In genomic region chr19:52601025-52601973, GRCh38 we compare ENCODE assay signal across 8 cellular contexts. TPM values are rescaled to one million over a fixed set of nuclear protein-coding genes. Genes with fewer than 3 reads are reported as not detected.
DNase-seq lines count a peak whose midpoint lies in the region; ATAC-seq and TF ChIP-seq lines count a peak whose summit lies in the region.

No MANE protein-coding gene starts in this region.

- TF ChIP-seq CTCF in WTC11 (IDR thresholded peaks at IDR 0.05): no peak
- TF ChIP-seq CTCF in cardiac fibroblast (IDR thresholded peaks at IDR 0.05; ENCODE audit: low read depth, low read length): peak; percentile 44
- TF ChIP-seq CTCF in spleen (IDR thresholded peaks at IDR 0.05 in 8 of 11, conservative IDR thresholded peaks at IDR 0.05 in 3 of 11): peak in 9 of 11 experiments; percentile 43 to 84 (median 64)

- H3K27me3 Mint-ChIP-seq in WTC11 (ENCODE audit: low read depth): no peaks in the 10 kb centered on the region; the same call in 1 of the 2 replicates

- H3K27me3 ChIP-seq in spleen (replicated peaks in 1 of 7): no peaks in the 10 kb centered on the region

- peaks cover 15% of the 10 kb centered on the region for H3K9me3 Mint-ChIP-seq in WTC11

- H3K4me3 ChIP-seq in cardiac fibroblast (replicated peaks in 1 of 2; ENCODE audit: low read depth in 2 of 2, low read length in 2 of 2): peak overlapping the region; percentile 55 to 65
- peak overlapping the region; percentile 64 to 86 (median 74) for H3K4me3 ChIP-seq in spleen

- peak overlapping the region; percentile 82 for H3K4me3 Mint-ChIP-seq in WTC11

- peaks cover 0 to 31% (median 19%) of the 10 kb centered on the region in 6 donors for H3K4me1 ChIP-seq in spleen

- CTCF ChIA-PET in WTC11 (lab: Charles Lee): interaction anchor here (0.8 to 3.0 kb wide), 10 partner anchors 10 to 258 kb away, joined by 3 to 10 read pairs (median 4); partner anchors contain the start of genes ZNF808, ZNF83 and ZNF880

- DNase-seq in A172 (ENCODE audit: low spot score): peak; percentile 72
- peak; percentile 41 for DNase-seq in NCI-H2107 treated with DMSO at 0.1 percent for 48 hours (lab: John Stamatoyannopoulos, UW; ENCODE audit: unreplicated experiment)
- DNase-seq in WTC11 (ENCODE audit: low spot score): peak; percentile 98
- peak; percentile 91 to 92 for DNase-seq in cardiac fibroblast (ENCODE audit: low read depth in 2 of 2)
- DNase-seq in islet precursor cell: peak; percentile 97
- peak; percentile 98 for DNase-seq in spleen

- H3K27ac Mint-ChIP-seq in WTC11: peak overlapping the region; percentile 49; the same call in 1 of the 2 replicates

- 0 to 1% (median 1%) methylated on average over 37 to 62 of the region's 62 CpGs for WGBS in spleen, 5 donors

- peak; percentile 69 for ATAC-seq in GM18519 (IDR thresholded peaks at IDR 0.05; ENCODE audit: low FRiP score, unreplicated experiment)
- peak; percentile 95 for ATAC-seq in HG03045 (IDR thresholded peaks at IDR 0.05; ENCODE audit: unreplicated experiment)
- ATAC-seq in WTC11: peak; percentile 94

- peaks cover 0 to 27% (median under 1%) of the 10 kb centered on the region in 6 donors for H3K36me3 ChIP-seq in spleen

- H3K27ac ChIP-seq in spleen: peak overlapping the region; percentile 32 to 87 (median 81)

- intact Hi-C loops in spleen (cut with DNase I; ENCODE audit: low total_unique reads): loop anchor here (5.0 to 10.0 kb wide), 2 partner anchors 36 to 94 kb away; partner anchors contain the start of gene ZNF83

- peaks cover 21% of the 10 kb centered on the region for H3K36me3 Mint-ChIP-seq in WTC11

- H3K4me1 Mint-ChIP-seq in WTC11: peaks cover 29% of the 10 kb centered on the region

- H3K9me3 ChIP-seq in spleen: peaks cover 0 to 46% (median 24%) of the 10 kb centered on the region in 8 donors

- POLR2A ChIA-PET in WTC11 (lab: Charles Lee): interaction anchor here (0.6 kb wide), 1 partner anchor 252 kb away, joined by 5 read pairs; no protein-coding TSS in a partner anchor

- no peak for TF ChIP-seq POLR2A in spleen (IDR thresholded peaks at IDR 0.05)

TF ChIP-seq in WTC11, 78 proteins besides CTCF, POLR2A, EP300 and RAD21 (continues in another document):
- TF ChIP-seq FOXJ3 (CRISPR knock-in tag; IDR thresholded peaks at IDR 0.05; ENCODE audit: borderline replicate concordance): no peak
- TF ChIP-seq MXD4 (CRISPR knock-in tag; IDR thresholded peaks at IDR 0.05; ENCODE audit: borderline replicate concordance): no peak
- TF ChIP-seq E2F4 (CRISPR knock-in tag; IDR thresholded peaks at IDR 0.05; ENCODE audit: borderline replicate concordance, low read depth): 0 out of 2 replicates have a peak, but pooled peaks have one; percentile 41
- 0 out of 2 replicates have a peak, but pooled peaks have one; percentile 23 for TF ChIP-seq ARID4B (CRISPR knock-in tag; IDR thresholded peaks at IDR 0.05; ENCODE audit: borderline replicate concordance)
- no peak for TF ChIP-seq FOXK1 (CRISPR knock-in tag; IDR thresholded peaks at IDR 0.05)
- TF ChIP-seq GRHL2 (CRISPR knock-in tag; IDR thresholded peaks at IDR 0.05; ENCODE audit: insufficient replicate concordance, severe bottlenecking): no peak
- TF ChIP-seq NR3C1 (CRISPR knock-in tag; conservative IDR thresholded peaks at IDR 0.05; ENCODE audit: low read depth): no peak
- no peak for TF ChIP-seq ZNF138 (CRISPR knock-in tag; conservative IDR thresholded peaks at IDR 0.05)
- no peak for TF ChIP-seq NFYB (CRISPR knock-in tag; conservative IDR thresholded peaks at IDR 0.05; ENCODE audit: low read depth)
- TF ChIP-seq ATF3 (CRISPR knock-in tag; conservative IDR thresholded peaks at IDR 0.05): no peak
- TF ChIP-seq ZNF281 (CRISPR knock-in tag; IDR thresholded peaks at IDR 0.05): no peak
- no peak for TF ChIP-seq TCF7 (CRISPR knock-in tag; IDR thresholded peaks at IDR 0.05; ENCODE audit: low read depth)
- no peak for TF ChIP-seq ZNF219 (CRISPR knock-in tag; IDR thresholded peaks at IDR 0.05; ENCODE audit: borderline replicate concordance)
- peak; percentile 61; the same call in 1 of the 2 replicates for TF ChIP-seq MYBL2 (CRISPR knock-in tag; IDR thresholded peaks at IDR 0.05)
- peak; percentile 77 for TF ChIP-seq SP1 (CRISPR knock-in tag; conservative IDR thresholded peaks at IDR 0.05)
- peak; percentile 41; the same call in 1 of the 2 replicates for TF ChIP-seq FOXP1 (CRISPR knock-in tag; IDR thresholded peaks at IDR 0.05; ENCODE audit: borderline replicate concordance)
- no peak for TF ChIP-seq TEAD4 (CRISPR knock-in tag; IDR thresholded peaks at IDR 0.05)

RNA-seq across cellular contexts. Expression of gene ZNF701, which starts 31.2 kb away (rescaled TPM):
- 4.9 and 6.3 TPM in 2 replicates for total RNA-seq in A172 (2014; rRNA removed; shearing (Covaris generic))
- 34.6 to 40.3 TPM (median 35.0 TPM) in 3 replicates for total RNA-seq in WTC11 (2021)
- 10 to 100 TPM; 16.3 to 28.2 (median 21.4) TPM for total RNA-seq in spleen
- 10 to 100 TPM in 1 of 3 donors, 1 to 10 TPM in 2; 5.0 to 10.2 (median 5.7) TPM for polyA plus RNA-seq in spleen

RNA-seq across cellular contexts. Expression of gene ZNF83, which starts 36.9 kb away (rescaled TPM):
- 57.1 and 57.3 TPM in 2 replicates for total RNA-seq in A172 (2014; rRNA removed; shearing (Covaris generic))
- total RNA-seq in WTC11 (2021) (32.5 to 36.4 TPM (median 34.1 TPM) in 3 replicates), spleen (10 to 100 TPM; 31.8 to 87.7 (median 65.9) TPM)
- polyA plus RNA-seq in spleen: 10 to 100 TPM; 38.4 to 58.8 (median 49.3) TPM

Comparison
In these comparisons a context has a peak if more than half of its experiments do, and no peak if none do; other contexts are left out.
1. Peak in every context shown above with its lines: DNase-seq, ATAC-seq, H3K4me3 ChIP-seq and H3K27ac ChIP-seq.
2. DNase-seq: peak in every context shown above with its lines; median percentile 98 in WTC11; 98 in spleen; 97 in islet precursor cell; 92 in cardiac fibroblast; 72 in A172; 41 in NCI-H2107 treated with DMSO at 0.1 percent for 48 hours.